12 cellular contexts compared by ENCODE assay signal in genomic region chr2:215713393-215713792, GRCh38.
DNase-seq lines count a peak whose midpoint lies in the region; ATAC-seq and TF ChIP-seq lines count a peak whose summit lies in the region.
"Had no signal": no experiment of that assay in that cellular context is flagged by ENCODE, and none has a peak within 500 bp of the region (broad histone marks: within the 10 kb centered on the region; RNA-seq: fewer than 3 reads in every experiment).

No MANE protein-coding gene starts in this region.

- H3K9me3 Mint-ChIP-seq in endothelial cell (ENCODE audit: unreplicated experiment) = no peaks in the 10 kb centered on the region
- H3K9me3 Mint-ChIP-seq: IgD-negative memory B cell; T-helper 2 cell treated with Interferon-gamma antibody and Interleukin-4, amounts not matched to agents 5 μg/mL and 100 μg/mL, for 36 hours had no signal

- no peaks in the 10 kb centered on the region for H3K27me3 ChIP-seq in right atrium auricular region

- H3K4me3 Mint-ChIP-seq in endothelial cell (ENCODE audit: unreplicated experiment) = no peak overlapping the region
- H3K4me3 Mint-ChIP-seq: IgD-negative memory B cell; T-helper 2 cell treated with Interferon-gamma antibody and Interleukin-4, amounts not matched to agents 5 μg/mL and 100 μg/mL, for 36 hours had no signal

- TF ChIP-seq CTCF in right atrium auricular region (IDR thresholded peaks at IDR 0.05) (no peak), endothelial cell (IDR thresholded peaks at IDR 0.05; ENCODE audit: unreplicated experiment) (no peak), mucosa of descending colon (IDR thresholded peaks at IDR 0.05) (no peak)

- no peaks in the 10 kb centered on the region for H3K36me3 ChIP-seq in right atrium auricular region
- no peaks in the 10 kb centered on the region for H3K36me3 ChIP-seq in mucosa of descending colon (ENCODE audit: low read depth)
- H3K36me3 ChIP-seq: prostate gland had no signal

- H3K27ac ChIP-seq in right atrium auricular region (peak overlapping the region in 1 of 2 donors; percentile 36), substantia nigra (ENCODE audit: low read depth, low read length, poor library complexity, severe bottlenecking) (no peak overlapping the region)

- intact Hi-C loops in Right ventricle myocardium superior (cut with DNase I) = no loop called here
- intact Hi-C loops in mucosa of descending colon (cut with DNase I, micrococcal nuclease) = loop anchor here in 1 of 2 donors (10.0 kb wide), 1 partner anchor 49 kb away; no protein-coding TSS in a partner anchor

- no peaks in the 10 kb centered on the region for H3K36me3 Mint-ChIP-seq in endothelial cell (ENCODE audit: low read depth, unreplicated experiment)
- H3K36me3 Mint-ChIP-seq: IgD-negative memory B cell had no signal

- H3K4me3 ChIP-seq in right atrium auricular region = no peak overlapping the region
- no peak overlapping the region for H3K4me3 ChIP-seq in mucosa of descending colon
- H3K4me3 ChIP-seq: prostate gland had no signal

- peaks cover 50% of the 10 kb centered on the region for H3K4me1 Mint-ChIP-seq in endothelial cell (ENCODE audit: unreplicated experiment)
- H3K4me1 Mint-ChIP-seq: IgD-negative memory B cell had no signal

- DNase-seq in Right ventricle myocardium superior (no peak), right atrium auricular region (ENCODE audit: low spot score) (no peak), endothelial cell (ENCODE audit: low spot score) (no peak), mucosa of descending colon (no peak), substantia nigra (lab: John Stamatoyannopoulos, UW) (no peak)
- DNase-seq: NCI-H524 had no signal

- H3K4me1 ChIP-seq in right atrium auricular region (peaks cover 0 to 39% of the 10 kb centered on the region in 2 donors), mucosa of descending colon (ENCODE audit: low read depth) (no peaks in the 10 kb centered on the region)
- H3K4me1 ChIP-seq: prostate gland had no signal

- no peaks in the 10 kb centered on the region for H3K9me3 ChIP-seq in right atrium auricular region
- H3K9me3 ChIP-seq in mucosa of descending colon = no peaks in the 10 kb centered on the region
- H3K9me3 ChIP-seq: prostate gland had no signal

- H3K27me3 Mint-ChIP-seq in endothelial cell (ENCODE audit: unreplicated experiment) = peaks cover 4% of the 10 kb centered on the region

- peak; percentile 36 for ATAC-seq in Right ventricle myocardium superior (ENCODE audit: poor library complexity)
- peak; percentile 48 for ATAC-seq in mucosa of descending colon
- no peak for ATAC-seq in GM21786 (IDR thresholded peaks at IDR 0.05; ENCODE audit: unreplicated experiment)
- ATAC-seq in GM21526 (IDR thresholded peaks at IDR 0.05; ENCODE audit: low FRiP score, unreplicated experiment) = no peak
- ATAC-seq in HG03520 (IDR thresholded peaks at IDR 0.05; ENCODE audit: unreplicated experiment) = no peak

- peak overlapping the region; percentile 55 for H3K27ac Mint-ChIP-seq in endothelial cell (ENCODE audit: unreplicated experiment)
- H3K27ac Mint-ChIP-seq: IgD-negative memory B cell; T-helper 2 cell treated with Interferon-gamma antibody and Interleukin-4, amounts not matched to agents 5 μg/mL and 100 μg/mL, for 36 hours had no signal

Comparison
In these comparisons a context has a peak if more than half of its experiments do, and no peak if none do; other contexts are left out.
1. ATAC-seq: peak in Right ventricle myocardium superior (single experiment) and mucosa of descending colon (single experiment); none in GM21786 (single experiment), GM21526 (single experiment) and HG03520 (single experiment).